10 cellular contexts compared by ENCODE assay signal in the genomic region with DNA sequence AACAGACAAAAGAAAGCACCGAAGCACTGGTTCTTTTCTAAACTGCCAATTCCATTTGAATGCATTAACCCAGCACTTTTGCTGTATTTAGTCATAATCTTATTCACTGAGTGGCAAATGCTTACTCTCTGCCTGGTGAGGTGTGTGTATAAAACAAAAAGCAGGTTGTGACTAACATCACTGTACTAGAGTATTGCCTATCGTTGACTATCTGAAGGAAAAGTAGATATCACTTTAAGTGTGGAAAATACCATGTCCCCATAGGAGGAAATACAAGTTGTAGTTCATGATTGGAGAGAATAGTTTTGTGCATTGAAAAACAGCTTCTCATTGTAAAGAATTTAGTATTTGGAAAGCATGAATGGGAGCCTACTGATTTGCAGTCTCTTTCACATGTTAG. TPM values are rescaled to one million over a fixed set of nuclear protein-coding genes. Genes with fewer than 3 reads are reported as not detected.
DNase-seq lines count a peak whose midpoint lies in the region; ATAC-seq and TF ChIP-seq lines count a peak whose summit lies in the region.
"Had no signal": no experiment of that assay in that cellular context is flagged by ENCODE, and none has a peak within 500 bp of the region (broad histone marks: within the 10 kb centered on the region; RNA-seq: fewer than 3 reads in every experiment).

No MANE protein-coding gene starts in this region.

- H3K79me2 ChIP-seq in GM23338 (replicated peaks; ENCODE audit: insufficient read depth), result peaks cover 47% of the 10 kb centered on the region

- H3K4me1 ChIP-seq in GM23338 (ENCODE audit: insufficient read depth) (peaks cover 45% of the 10 kb centered on the region), adipocyte (ENCODE audit: control insufficient read depth, insufficient read depth, low read length) (peaks cover 54% of the 10 kb centered on the region)
- peaks cover 11% of the 10 kb centered on the region for H3K4me1 ChIP-seq in effector memory CD4-positive, alpha-beta T cell (ENCODE audit: control insufficient read depth, insufficient read depth, low read length, poor library complexity, severe bottlenecking)

- peaks cover 9% of the 10 kb centered on the region; the same call in 2 of the 3 replicates for H3K36me3 Mint-ChIP-seq in GM23338 (ENCODE audit: low read depth)
- peaks cover 1 to 2% of the 10 kb centered on the region in 2 donors for H3K36me3 Mint-ChIP-seq in stimulated activated naive B cell treated with anti-CD40 and anti-IgM and Interleukin-4, amounts not matched to agents 10 μg/mL and 1 μg/mL and 100 μg/mL, for 72 hours

- H4K20me1 ChIP-seq in GM23338 (replicated peaks; ENCODE audit: insufficient read depth), result 0 out of 2 replicates have a peak, but pooled peaks cover 4% of the 10 kb centered on the region

- no peaks in the 10 kb centered on the region for H3K9me3 ChIP-seq in adipocyte (ENCODE audit: control insufficient read depth, low read length)
- no peaks in the 10 kb centered on the region for H3K9me3 ChIP-seq in effector memory CD4-positive, alpha-beta T cell (ENCODE audit: control insufficient read depth, low read length)

- H3K27me3 Mint-ChIP-seq in GM23338 (ENCODE audit: insufficient read depth, low read depth, poor library complexity), result peaks cover 11% of the 10 kb centered on the region
- no peaks in the 10 kb centered on the region for H3K27me3 Mint-ChIP-seq in stimulated activated naive B cell treated with anti-CD40 and anti-IgM and Interleukin-4, amounts not matched to agents 10 μg/mL and 1 μg/mL and 100 μg/mL, for 72 hours

- 0 out of 2 replicates have a peak overlapping the region, but pooled peaks have one; percentile 23 for H3K4me3 ChIP-seq in GM23338
- peak overlapping the region; percentile 83 for H3K4me3 ChIP-seq in adipocyte (ENCODE audit: low read length)
- H3K4me3 ChIP-seq in fibroblast of the aortic adventitia (ENCODE audit: low read depth, low read length), result peak overlapping the region; percentile 51
- H3K4me3 ChIP-seq in retinal pigment epithelial cell (ENCODE audit: low read length), result peak overlapping the region; percentile 96
- H3K4me3 ChIP-seq in effector memory CD4-positive, alpha-beta T cell (ENCODE audit: insufficient read depth, low read depth, low read length, poor library complexity, severe bottlenecking), result no peak overlapping the region

- TF ChIP-seq CTCF in GM23338 (conservative IDR thresholded peaks at IDR 0.05; ENCODE audit: low read depth in 2 of 2) (no peak), fibroblast of the aortic adventitia (IDR thresholded peaks at IDR 0.05; ENCODE audit: insufficient read depth, low read length) (no peak), retinal pigment epithelial cell (conservative IDR thresholded peaks at IDR 0.05; ENCODE audit: low read depth, low read length) (no peak), RWPE1 (conservative IDR thresholded peaks at IDR 0.05; ENCODE audit: low read depth) (no peak)

- no peaks in the 10 kb centered on the region for H3F3A ChIP-seq in GM23338 (replicated peaks; ENCODE audit: low read depth)

- peak overlapping the region; percentile 87 for H3K9ac ChIP-seq in adipocyte (ENCODE audit: low read length)

- POLR2A ChIA-PET in RWPE1 (lab: Yijun Ruan, JAX; ENCODE audit: low non-redundant PET), result no interaction called here

- no peak overlapping the region for H3K27ac ChIP-seq in GM23338 (ENCODE audit: low read depth)
- no peak overlapping the region for H3K27ac ChIP-seq in RWPE1
- H3K27ac ChIP-seq in effector memory CD4-positive, alpha-beta T cell (ENCODE audit: insufficient read depth, low read length, poor library complexity, severe bottlenecking), result no peak overlapping the region

- H3K4me2 ChIP-seq in GM23338, result peak overlapping the region; percentile 48; the same call in 1 of the 2 replicates

- no peaks in the 10 kb centered on the region for H3K9me3 Mint-ChIP-seq in GM23338
- H3K9me3 Mint-ChIP-seq in stimulated activated naive B cell treated with anti-CD40 and anti-IgM and Interleukin-4, amounts not matched to agents 10 μg/mL and 1 μg/mL and 100 μg/mL, for 72 hours, result no peaks in the 10 kb centered on the region

- H3K4me3 Mint-ChIP-seq in GM23338, result no peak overlapping the region
- no peak overlapping the region for H3K4me3 Mint-ChIP-seq in stimulated activated naive B cell treated with anti-CD40 and anti-IgM and Interleukin-4, amounts not matched to agents 10 μg/mL and 1 μg/mL and 100 μg/mL, for 72 hours

- H3K36me3 ChIP-seq in GM23338 (ENCODE audit: insufficient read depth), result no peaks in the 10 kb centered on the region
- peaks cover 14% of the 10 kb centered on the region for H3K36me3 ChIP-seq in adipocyte (ENCODE audit: control insufficient read depth, insufficient read depth, low read length, severe bottlenecking)
- H3K36me3 ChIP-seq in effector memory CD4-positive, alpha-beta T cell (ENCODE audit: control insufficient read depth, insufficient read depth, low read length), result no peaks in the 10 kb centered on the region

- ATAC-seq in GM23338, result no peak
- no peak for ATAC-seq in HG02610 (IDR thresholded peaks at IDR 0.05; ENCODE audit: unreplicated experiment)
- no peak for ATAC-seq in stimulated activated naive B cell treated with anti-CD40 and anti-IgM and Interleukin-4, amounts not matched to agents 10 μg/mL and 1 μg/mL and 100 μg/mL, for 72 hours (replicated peaks)

- peaks cover 5% of the 10 kb centered on the region; the same call in 1 of the 2 replicates for H3K27me3 ChIP-seq in GM23338 (ENCODE audit: insufficient read depth)
- H3K27me3 ChIP-seq in adipocyte (replicated peaks; ENCODE audit: control insufficient read depth, insufficient read depth, low read length), result no peaks in the 10 kb centered on the region
- H3K27me3 ChIP-seq in effector memory CD4-positive, alpha-beta T cell (replicated peaks; ENCODE audit: control insufficient read depth, insufficient read depth, low read length, poor library complexity, severe bottlenecking), result no peaks in the 10 kb centered on the region

- peak overlapping the region; percentile 23; the same call in 1 of the 2 replicates for H3K27ac Mint-ChIP-seq in GM23338
- H3K27ac Mint-ChIP-seq in stimulated activated naive B cell treated with anti-CD40 and anti-IgM and Interleukin-4, amounts not matched to agents 10 μg/mL and 1 μg/mL and 100 μg/mL, for 72 hours, result no peak overlapping the region

- H2AFZ ChIP-seq in GM23338, result no peak overlapping the region

- DNase-seq in GM23338 (ENCODE audit: low spot score), result no peak
- peak; percentile 52 for DNase-seq in adipocyte (ENCODE audit: low read depth)
- DNase-seq in fibroblast of the aortic adventitia (ENCODE audit: low read depth), result no peak
- no peak for DNase-seq in retinal pigment epithelial cell (ENCODE audit: low read depth)
- no peak for DNase-seq in RWPE1 (ENCODE audit: low spot score)
- no peak for DNase-seq in effector memory CD4-positive, alpha-beta T cell
- DNase-seq in stimulated activated naive B cell treated with anti-CD40 and anti-IgM and Interleukin-4, amounts not matched to agents 10 μg/mL and 1 μg/mL and 100 μg/mL, for 72 hours, result no peak
- DNase-seq: DMS 273 treated with DMSO at 0.1 percent for 48 hours; NK-92 treated with Interleukin-12 subunit alpha and Interleukin-12 subunit beta, amount 100 ng/mL, for 24 hours had no signal

- CTCF ChIA-PET in RWPE1 (lab: Yijun Ruan, JAX), result no interaction called here

- peaks cover 47% of the 10 kb centered on the region for H3K4me1 Mint-ChIP-seq in GM23338
- H3K4me1 Mint-ChIP-seq in stimulated activated naive B cell treated with anti-CD40 and anti-IgM and Interleukin-4, amounts not matched to agents 10 μg/mL and 1 μg/mL and 100 μg/mL, for 72 hours, result peaks cover 12 to 21% of the 10 kb centered on the region in 2 donors

- no peaks in the 10 kb centered on the region for H3K9me2 ChIP-seq in GM23338 (ENCODE audit: insufficient read depth)

TF ChIP-seq in GM23338, 12 proteins besides CTCF, POLR2A, EP300 and RAD21 (continues in another document):
- no peak for TF ChIP-seq CREB1 (CRISPR knock-in tag; IDR thresholded peaks at IDR 0.05; ENCODE audit: low read depth)
- TF ChIP-seq, protein P1, sequence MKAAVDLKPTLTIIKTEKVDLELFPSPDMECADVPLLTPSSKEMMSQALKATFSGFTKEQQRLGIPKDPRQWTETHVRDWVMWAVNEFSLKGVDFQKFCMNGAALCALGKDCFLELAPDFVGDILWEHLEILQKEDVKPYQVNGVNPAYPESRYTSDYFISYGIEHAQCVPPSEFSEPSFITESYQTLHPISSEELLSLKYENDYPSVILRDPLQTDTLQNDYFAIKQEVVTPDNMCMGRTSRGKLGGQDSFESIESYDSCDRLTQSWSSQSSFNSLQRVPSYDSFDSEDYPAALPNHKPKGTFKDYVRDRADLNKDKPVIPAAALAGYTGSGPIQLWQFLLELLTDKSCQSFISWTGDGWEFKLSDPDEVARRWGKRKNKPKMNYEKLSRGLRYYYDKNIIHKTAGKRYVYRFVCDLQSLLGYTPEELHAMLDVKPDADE (IDR thresholded peaks at IDR 0.05), result no peak
- no peak for TF ChIP-seq STAT1 (IDR thresholded peaks at IDR 0.05; ENCODE audit: unreplicated experiment)
- no peak for TF ChIP-seq ZNF114 (CRISPR knock-in tag; IDR thresholded peaks at IDR 0.05)
- no peak for TF ChIP-seq POLR2AphosphoS5 (IDR thresholded peaks at IDR 0.05; ENCODE audit: low read depth)
- no peak for TF ChIP-seq ZNF331 (CRISPR knock-in tag; IDR thresholded peaks at IDR 0.05; ENCODE audit: low read depth)
- TF ChIP-seq EZH2phosphoT487 (IDR thresholded peaks at IDR 0.05; ENCODE audit: unreplicated experiment), result no peak

RNA-seq across cellular contexts. Expression of gene PDLIM5, which starts 2.7 kb away (rescaled TPM):
- 53.0 and 79.2 TPM in 2 replicates for total RNA-seq in GM23338 (2014; rRNA removed; shearing (Covaris generic))
- 45.2 and 49.1 TPM in 2 replicates for polyA plus RNA-seq in GM23338 (2016; fragmentation: Nextera tagmentation; extraction: Ambion mirVana)
- total RNA-seq in fibroblast of the aortic adventitia (ENCODE audit: low replicate concordance), result 84.3 and 124 TPM in 2 replicates
